24 cellular contexts compared by ENCODE assay signal in the genomic region with DNA sequence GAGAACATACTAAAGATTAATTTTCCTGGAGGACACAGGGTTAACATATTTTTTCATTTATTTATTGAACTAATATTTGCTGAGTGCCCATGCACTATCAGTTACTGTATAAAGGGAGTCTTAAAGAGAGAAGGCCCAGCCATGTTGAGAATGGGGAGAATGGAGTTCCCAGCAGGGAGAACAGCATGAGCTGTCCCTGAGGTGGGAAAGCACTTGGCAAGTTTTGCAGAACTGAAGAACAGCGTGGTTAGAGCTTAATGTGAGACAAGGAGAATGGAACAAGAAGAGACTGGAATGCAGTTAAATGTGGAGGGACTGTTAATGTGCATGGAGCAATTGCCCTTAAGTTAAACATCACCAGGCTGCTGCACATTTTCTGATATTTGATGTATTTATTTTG.
A peak's percentile ranks its signal among the peaks of the same experiment; 100 is the strongest.
DNase-seq lines count a peak whose midpoint lies in the region; ATAC-seq and TF ChIP-seq lines count a peak whose summit lies in the region.
"Had no signal": no experiment of that assay in that cellular context is flagged by ENCODE, and none has a peak within 500 bp of the region (broad histone marks: within the 10 kb centered on the region; RNA-seq: fewer than 3 reads in every experiment).

No MANE protein-coding gene starts in this region.

- no peaks in the 10 kb centered on the region for H3K36me3 Mint-ChIP-seq in endodermal cell (ENCODE audit: low read depth)
- H3K36me3 Mint-ChIP-seq in nephron (ENCODE audit: low read depth) = no peaks in the 10 kb centered on the region
- H3K36me3 Mint-ChIP-seq: activated naive CD4-positive, alpha-beta T cell treated with anti-CD3 and anti-CD28 coated beads, Interleukin-2, amount 50 U/mL, for 72 hours had no signal

- no peaks in the 10 kb centered on the region for H3K9me3 Mint-ChIP-seq in endodermal cell
- no peaks in the 10 kb centered on the region for H3K9me3 Mint-ChIP-seq in nephron
- H3K9me3 Mint-ChIP-seq: activated naive CD4-positive, alpha-beta T cell treated with anti-CD3 and anti-CD28 coated beads, Interleukin-2, amount 50 U/mL, for 72 hours had no signal

- H3K27ac Mint-ChIP-seq in endodermal cell = no peak overlapping the region
- H3K27ac Mint-ChIP-seq in nephron = peak overlapping the region in 2 of 3 experiments; percentile 11 to 32
- H3K27ac Mint-ChIP-seq: activated naive CD4-positive, alpha-beta T cell treated with anti-CD3 and anti-CD28 coated beads, Interleukin-2, amount 50 U/mL, for 72 hours had no signal

- H3K9ac ChIP-seq in SK-N-MC (ENCODE audit: insufficient read length) (no peak overlapping the region), endodermal cell (ENCODE audit: extremely low read depth, low read length, poor library complexity, severe bottlenecking) (no peak overlapping the region)
- H3K9ac ChIP-seq: parathyroid adenoma had no signal

- H3K27me3 Mint-ChIP-seq in endodermal cell (ENCODE audit: insufficient read depth) (peaks cover 8% of the 10 kb centered on the region), nephron (ENCODE audit: low read depth) (no peaks in the 10 kb centered on the region)

- peaks cover 29% of the 10 kb centered on the region for H3K4me1 Mint-ChIP-seq in endodermal cell
- peaks cover 33% of the 10 kb centered on the region for H3K4me1 Mint-ChIP-seq in nephron

- H3K27ac ChIP-seq in SK-N-MC (no peak overlapping the region; the same call in 1 of the 2 replicates), endodermal cell (ENCODE audit: low read depth, low read length) (no peak overlapping the region), aorta (ENCODE audit: low read depth in 1 of 2, low read length in 2 of 2) (no peak overlapping the region)
- H3K27ac ChIP-seq: left lung, parathyroid adenoma had no signal

- ATAC-seq in HG02798 (IDR thresholded peaks at IDR 0.05; ENCODE audit: poor library complexity, unreplicated experiment) (no peak), aorta (ENCODE audit: low FRiP score) (no peak)
- ATAC-seq: activated naive CD4-positive, alpha-beta T cell treated with anti-CD3 and anti-CD28 coated beads, Interleukin-2, amount 50 U/mL, for 72 hours; left lung had no signal

- H3K4me1 ChIP-seq in endodermal cell (ENCODE audit: control insufficient read depth, insufficient read depth, low read length) (peaks cover 10% of the 10 kb centered on the region), aorta (ENCODE audit: control insufficient read depth in 1 of 2, insufficient read depth in 2 of 2, low read length in 2 of 2) (peaks cover 4 to 8% of the 10 kb centered on the region in 2 donors)
- H3K4me1 ChIP-seq: Caco-2, left lung, parathyroid adenoma had no signal

- TF ChIP-seq CTCF in endodermal cell (conservative IDR thresholded peaks at IDR 0.05) = no peak
- TF ChIP-seq CTCF in nephron (IDR thresholded peaks at IDR 0.05; ENCODE audit: unreplicated experiment in 3 of 3) = no peak

- no peaks in the 10 kb centered on the region for H3K36me3 ChIP-seq in SK-N-MC (ENCODE audit: insufficient read depth, low read length)
- H3K36me3 ChIP-seq in endodermal cell (ENCODE audit: control insufficient read depth, insufficient read depth, low read length) = no peaks in the 10 kb centered on the region
- no peaks in the 10 kb centered on the region for H3K36me3 ChIP-seq in aorta (ENCODE audit: control insufficient read depth in 1 of 2, insufficient read depth in 2 of 2, low read length in 1 of 2)
- H3K36me3 ChIP-seq: left lung, thoracic aorta had no signal

- H3K4me3 Mint-ChIP-seq in endodermal cell (no peak overlapping the region), nephron (no peak overlapping the region)

- H3K9me3 ChIP-seq in SK-N-MC (ENCODE audit: low read depth, low read length) = no peaks in the 10 kb centered on the region
- no peaks in the 10 kb centered on the region for H3K9me3 ChIP-seq in endodermal cell (ENCODE audit: control insufficient read depth, low read length)
- no peaks in the 10 kb centered on the region for H3K9me3 ChIP-seq in aorta (ENCODE audit: control insufficient read depth, low read length)
- H3K9me3 ChIP-seq: Caco-2, left lung, thoracic aorta had no signal

- H3K27me3 ChIP-seq in endodermal cell (ENCODE audit: control insufficient read depth, insufficient read depth, low read length, poor library complexity, severe bottlenecking) (no peaks in the 10 kb centered on the region), aorta (ENCODE audit: control insufficient read depth in 1 of 2, insufficient read depth in 2 of 2, low read length in 1 of 2) (no peaks in the 10 kb centered on the region)
- H3K27me3 ChIP-seq: left lung had no signal

- peak; percentile 35 for DNase-seq in GM03348 (ENCODE audit: low spot score)
- DNase-seq in SK-N-MC (ENCODE audit: low read depth, low spot score) = peak; percentile 22
- peak; percentile 87 for DNase-seq in endodermal cell
- no peak for DNase-seq in A172 (ENCODE audit: low spot score)
- no peak for DNase-seq in NCI-H128 (lab: John Stamatoyannopoulos, UW; ENCODE audit: unreplicated experiment)
- DNase-seq in aorta = no peak
- DNase-seq: activated CD4-positive, alpha-beta T cell treated with anti-CD3 and anti-CD28 coated beads, Interleukin-2, amount 50 U/mL, for 48 hours; activated T-cell treated with anti-CD3 and anti-CD28 coated beads, Interleukin-2, amount 50 U/mL, for 1 hour; AML-193; Caco-2; central memory CD4-positive, alpha-beta T cell; effector memory CD4-positive, alpha-beta T cell; GOT3; KG1; left lung; NCI-H1436 treated with DMSO at 0.1 percent for 48 hours; RPMI8226; small intestine; SW 1271 had no signal

- intact Hi-C loops in aorta (cut with DNase I) = no loop called here

- H3K4me3 ChIP-seq in SK-N-MC = no peak overlapping the region
- no peak overlapping the region for H3K4me3 ChIP-seq in endodermal cell (ENCODE audit: low read length)
- H3K4me3 ChIP-seq in aorta (ENCODE audit: low read length in 2 of 2) = no peak overlapping the region
- H3K4me3 ChIP-seq: left lung, thoracic aorta had no signal

- WGBS in endodermal cell (ENCODE audit: insufficient coverage in 1 of 2, insufficient read length in 1 of 2), 2 experiments = 0 to 7% methylated on average over 1 of the region's 1 CpG
- WGBS in aorta, 2 donors = 0 to 4% methylated on average over 1 of the region's 1 CpG

Comparison
In these comparisons a context has a peak if more than half of its experiments do, and no peak if none do; other contexts are left out.
1. DNase-seq: peak in GM03348 (single experiment), SK-N-MC (single experiment) and endodermal cell (single experiment); none in A172 (single experiment), NCI-H128 (single experiment) and aorta (0 of 2).